Comparison of ENCODE assay signal across 12 cellular contexts in genomic region chr18:72674710-72675109, GRCh38.
A peak's percentile ranks its signal among the peaks of the same experiment; 100 is the strongest.
DNase-seq lines count a peak whose midpoint lies in the region; ATAC-seq and TF ChIP-seq lines count a peak whose summit lies in the region.
"Had no signal": no experiment of that assay in that cellular context is flagged by ENCODE, and none has a peak within 500 bp of the region (broad histone marks: within the 10 kb centered on the region; RNA-seq: fewer than 3 reads in every experiment).

No MANE protein-coding gene starts in this region.

- H3K9me3 ChIP-seq in lower lobe of right lung: no peaks in the 10 kb centered on the region
- H3K9me3 ChIP-seq: heart left ventricle had no signal

- intact Hi-C loops in activated CD4-positive, alpha-beta memory T cell treated with anti-CD3 and anti-CD28 coated beads for 36 hours (cut with micrococcal nuclease): loop anchor here (10.0 kb wide), 1 partner anchor 1740 kb away; no protein-coding TSS in a partner anchor
- intact Hi-C loops in lower lobe of right lung (cut with DNase I): no loop called here

- H3K36me3 Mint-ChIP-seq in activated CD4-positive, alpha-beta memory T cell treated with anti-CD3 and anti-CD28 coated beads for 36 hours: no peaks in the 10 kb centered on the region
- H3K36me3 Mint-ChIP-seq: mesothelial cell of epicardium had no signal

- no peaks in the 10 kb centered on the region for H3K9me3 Mint-ChIP-seq in activated CD4-positive, alpha-beta memory T cell treated with anti-CD3 and anti-CD28 coated beads for 36 hours
- H3K9me3 Mint-ChIP-seq: activated T-helper 2 cell treated with anti-CD3 and anti-CD28 coated beads, Interferon-gamma antibody, Interleukin-2, Interleukin-4, amounts not matched to agents 10 μg/mL and 5 μg/mL and 100 μg/mL, durations not matched to agents 14 hours and 24 hours and 36 hours; mesothelial cell of epicardium had no signal

- H3K4me1 ChIP-seq in lower lobe of right lung: no peaks in the 10 kb centered on the region
- H3K4me1 ChIP-seq: heart left ventricle had no signal

- no peak overlapping the region for H3K4me3 ChIP-seq in lower lobe of right lung
- H3K4me3 ChIP-seq: heart left ventricle had no signal

- peaks cover 1% of the 10 kb centered on the region for H3K27me3 Mint-ChIP-seq in activated CD4-positive, alpha-beta memory T cell treated with anti-CD3 and anti-CD28 coated beads for 36 hours

- no peaks in the 10 kb centered on the region for H3K4me1 Mint-ChIP-seq in activated CD4-positive, alpha-beta memory T cell treated with anti-CD3 and anti-CD28 coated beads for 36 hours (ENCODE audit: low read depth)

- H3K36me3 ChIP-seq in lower lobe of right lung: no peaks in the 10 kb centered on the region
- H3K36me3 ChIP-seq: heart left ventricle had no signal

- CTCF ChIA-PET in activated CD4-positive, alpha-beta memory T cell treated with anti-CD3 and anti-CD28 coated beads for 36 hours (lab: Charles Lee): interaction anchor here (1.3 kb wide), 1 partner anchor 22 kb away, joined by 4 read pairs; no protein-coding TSS in a partner anchor

- ATAC-seq in GM18499 (IDR thresholded peaks at IDR 0.05; ENCODE audit: insufficient read depth, unreplicated experiment): peak; percentile 88
- peak; percentile 44 for ATAC-seq in GM19467 (IDR thresholded peaks at IDR 0.05; ENCODE audit: unreplicated experiment)
- peak; percentile 63 for ATAC-seq in HG02970 (IDR thresholded peaks at IDR 0.05; ENCODE audit: low FRiP score, unreplicated experiment)
- ATAC-seq in lower lobe of right lung: no peak
- no peak for ATAC-seq in left lobe of liver
- ATAC-seq: heart left ventricle had no signal

- H3K27ac ChIP-seq in lower lobe of right lung: no peak overlapping the region
- H3K27ac ChIP-seq: heart left ventricle had no signal

- H3K27me3 ChIP-seq in lower lobe of right lung (ENCODE audit: low read depth): no peaks in the 10 kb centered on the region

- H3K27ac Mint-ChIP-seq in activated CD4-positive, alpha-beta memory T cell treated with anti-CD3 and anti-CD28 coated beads for 36 hours: no peak overlapping the region
- H3K27ac Mint-ChIP-seq: activated T-helper 2 cell treated with anti-CD3 and anti-CD28 coated beads, Interferon-gamma antibody, Interleukin-2, Interleukin-4, amounts not matched to agents 10 μg/mL and 5 μg/mL and 100 μg/mL, durations not matched to agents 14 hours and 24 hours and 36 hours had no signal

- no peak for TF ChIP-seq CTCF in lower lobe of right lung (IDR thresholded peaks at IDR 0.05)

- no peak overlapping the region for H3K4me3 Mint-ChIP-seq in activated CD4-positive, alpha-beta memory T cell treated with anti-CD3 and anti-CD28 coated beads for 36 hours
- H3K4me3 Mint-ChIP-seq: mesothelial cell of epicardium had no signal

- DNase-seq in NCI-H2107 treated with DMSO at 0.1 percent for 48 hours (lab: John Stamatoyannopoulos, UW; ENCODE audit: unreplicated experiment) (peak; percentile 88), lower lobe of right lung (no peak), Kasumi-1 (lab: John Stamatoyannopoulos, UW) (no peak), left lobe of liver (ENCODE audit: low spot score) (no peak)
- DNase-seq in activated CD4-positive, alpha-beta memory T cell treated with anti-CD3 and anti-CD28 coated beads for 36 hours: no peak
- DNase-seq: heart left ventricle, Karpas-422 had no signal

- POLR2A ChIA-PET in activated CD4-positive, alpha-beta memory T cell treated with anti-CD3 and anti-CD28 coated beads for 36 hours (lab: Charles Lee): no interaction called here

Comparison
In these comparisons a context has a peak if more than half of its experiments do, and no peak if none do; other contexts are left out.
1. ATAC-seq: peak in GM18499 (single experiment), GM19467 (single experiment) and HG02970 (single experiment); none in lower lobe of right lung (0 of 2) and left lobe of liver (single experiment).